Comparison of ENCODE assay signal across 13 cellular contexts in the genomic region with DNA sequence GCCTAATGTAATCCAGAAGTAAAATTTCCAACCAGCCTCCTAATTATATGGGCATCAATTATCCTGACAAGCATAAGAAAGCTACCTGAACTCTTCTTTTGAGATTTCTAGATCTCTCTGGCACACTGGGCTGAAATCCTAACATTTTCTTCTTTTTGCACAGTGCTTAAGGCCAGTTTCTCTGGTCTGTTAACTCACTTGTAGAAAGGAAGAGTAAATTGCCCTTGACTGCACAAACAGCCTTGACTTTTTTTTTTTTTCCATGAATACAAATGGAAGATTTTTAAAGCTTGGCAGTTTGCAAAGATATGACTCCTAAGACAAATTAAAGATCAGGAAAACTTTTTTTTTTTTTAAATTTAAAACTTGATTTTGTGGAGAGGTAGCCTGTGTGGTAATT.
A peak's percentile ranks its signal among the peaks of the same experiment; 100 is the strongest.
DNase-seq lines count a peak whose midpoint lies in the region; ATAC-seq and TF ChIP-seq lines count a peak whose summit lies in the region.
"Had no signal": no experiment of that assay in that cellular context is flagged by ENCODE, and none has a peak within 500 bp of the region (broad histone marks: within the 10 kb centered on the region; RNA-seq: fewer than 3 reads in every experiment).

No MANE protein-coding gene starts in this region.

- DNase-seq in Calu3 (no peak), kidney glomerular epithelial cell (lab: John Stamatoyannopoulos, UW) (peak; percentile 56), mucosa of gallbladder (ENCODE audit: low spot score) (no peak), NK-92 (lab: John Stamatoyannopoulos, UW; ENCODE audit: unreplicated experiment) (no peak), iPS-NIHi11 (ENCODE audit: low spot score) (no peak)
- DNase-seq: BE2C; CD4-positive, alpha-beta memory T cell; DND-41; GDM1; HCEC 1CT; HFFc6 had no signal

- BruUV-seq in Calu3 (replicated peaks; lab: Mats Ljungman, UMichigan), result no TSS peak

- intact Hi-C loops in Calu3 (cut with micrococcal nuclease; ENCODE audit: unreplicated experiment), result no loop called here

- H3K4me3 Mint-ChIP-seq in Calu3 (ENCODE audit: low read depth, unreplicated experiment), result peak overlapping the region; percentile 18
- H3K4me3 Mint-ChIP-seq in nephron, result no peak overlapping the region
- H3K4me3 Mint-ChIP-seq: CD4-positive, alpha-beta memory T cell; HFFc6 had no signal

- H3K4me1 Mint-ChIP-seq in Calu3 (ENCODE audit: low read depth, unreplicated experiment), result peaks cover 42% of the 10 kb centered on the region
- H3K4me1 Mint-ChIP-seq in nephron, result no peaks in the 10 kb centered on the region
- H3K4me1 Mint-ChIP-seq: CD4-positive, alpha-beta memory T cell had no signal

- CTCF ChIA-PET in Calu3 (lab: Charles Lee), result interaction anchor here (1.1 to 1.4 kb wide), 2 partner anchors 11 to 71 kb away, joined by 3 to 8 read pairs; no protein-coding TSS in a partner anchor

- H3K27ac Mint-ChIP-seq in Calu3 (ENCODE audit: unreplicated experiment), result peak overlapping the region; percentile 48
- peak overlapping the region in 2 of 3 experiments; percentile 32 to 90 for H3K27ac Mint-ChIP-seq in nephron
- H3K27ac Mint-ChIP-seq: CD4-positive, alpha-beta memory T cell; HFFc6 had no signal

- TF ChIP-seq CTCF in Calu3 (IDR thresholded peaks at IDR 0.05; ENCODE audit: unreplicated experiment), result no peak
- TF ChIP-seq CTCF in nephron (IDR thresholded peaks at IDR 0.05; ENCODE audit: unreplicated experiment in 3 of 3), result no peak

- H3K36me3 Mint-ChIP-seq in Calu3 (ENCODE audit: insufficient read depth, unreplicated experiment) (no peaks in the 10 kb centered on the region), nephron (ENCODE audit: low read depth) (no peaks in the 10 kb centered on the region)
- H3K36me3 Mint-ChIP-seq: CD4-positive, alpha-beta memory T cell had no signal

- H3K9me3 Mint-ChIP-seq in Calu3 (ENCODE audit: low read depth, unreplicated experiment) (peaks cover 2% of the 10 kb centered on the region), nephron (peaks cover 3% of the 10 kb centered on the region)

- no peak for ATAC-seq in HG02870 (IDR thresholded peaks at IDR 0.05; ENCODE audit: unreplicated experiment)

- H3K27me3 Mint-ChIP-seq in Calu3 (ENCODE audit: unreplicated experiment) (no peaks in the 10 kb centered on the region), nephron (ENCODE audit: low read depth) (peaks cover 5% of the 10 kb centered on the region)
- H3K27me3 Mint-ChIP-seq: CD4-positive, alpha-beta memory T cell had no signal
